ENCODE assay signal across 1 cellular context in the genomic region with DNA sequence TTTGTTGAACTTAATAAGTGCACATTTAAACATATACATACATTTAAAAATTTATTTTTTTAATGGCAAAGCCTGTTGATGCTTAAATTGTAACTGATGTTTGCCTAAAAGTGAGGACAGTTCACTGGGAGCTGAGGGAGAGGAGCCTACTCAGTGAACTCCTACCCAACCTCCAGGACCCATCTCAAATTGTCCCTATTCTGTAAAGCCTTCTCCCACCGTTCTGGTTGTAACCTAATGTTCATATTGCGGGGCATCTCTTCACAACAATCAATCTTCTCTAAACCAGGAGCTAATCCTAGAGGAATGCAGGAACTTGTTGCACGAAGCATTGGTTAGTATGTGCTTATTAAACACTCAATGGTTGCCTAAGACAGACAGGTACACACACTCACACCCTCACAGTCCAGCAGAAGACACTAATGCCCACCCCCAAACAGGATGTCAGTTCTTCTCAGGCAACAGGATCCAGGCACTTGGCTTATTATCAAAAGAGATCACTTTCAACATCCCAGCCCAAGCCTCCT.
TF ChIP-seq lines count a peak whose summit lies in the region.

No MANE protein-coding gene starts in this region.

TF ChIP-seq in A549, 52 proteins besides CTCF, POLR2A, EP300 and RAD21 (continued from another document):
- no peak for TF ChIP-seq NPAS2 (CRISPR knock-in tag; IDR thresholded peaks at IDR 0.05; ENCODE audit: borderline replicate concordance)
- TF ChIP-seq, protein P1, sequence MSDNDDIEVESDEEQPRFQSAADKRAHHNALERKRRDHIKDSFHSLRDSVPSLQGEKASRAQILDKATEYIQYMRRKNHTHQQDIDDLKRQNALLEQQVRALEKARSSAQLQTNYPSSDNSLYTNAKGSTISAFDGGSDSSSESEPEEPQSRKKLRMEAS (IDR thresholded peaks at IDR 0.05) = no peak
- TF ChIP-seq CBX8 (IDR thresholded peaks at IDR 0.05) = no peak
- TF ChIP-seq HOXB5 (CRISPR knock-in tag; IDR thresholded peaks at IDR 0.05) = no peak
- no peak for TF ChIP-seq JUNB (IDR thresholded peaks at IDR 0.05)
- no peak for TF ChIP-seq TFCP2L1 (CRISPR knock-in tag; IDR thresholded peaks at IDR 0.05)
- TF ChIP-seq RFX5 (IDR thresholded peaks at IDR 0.05) = no peak
